Comparison of ENCODE assay signal across 38 cellular contexts in the genomic region with DNA sequence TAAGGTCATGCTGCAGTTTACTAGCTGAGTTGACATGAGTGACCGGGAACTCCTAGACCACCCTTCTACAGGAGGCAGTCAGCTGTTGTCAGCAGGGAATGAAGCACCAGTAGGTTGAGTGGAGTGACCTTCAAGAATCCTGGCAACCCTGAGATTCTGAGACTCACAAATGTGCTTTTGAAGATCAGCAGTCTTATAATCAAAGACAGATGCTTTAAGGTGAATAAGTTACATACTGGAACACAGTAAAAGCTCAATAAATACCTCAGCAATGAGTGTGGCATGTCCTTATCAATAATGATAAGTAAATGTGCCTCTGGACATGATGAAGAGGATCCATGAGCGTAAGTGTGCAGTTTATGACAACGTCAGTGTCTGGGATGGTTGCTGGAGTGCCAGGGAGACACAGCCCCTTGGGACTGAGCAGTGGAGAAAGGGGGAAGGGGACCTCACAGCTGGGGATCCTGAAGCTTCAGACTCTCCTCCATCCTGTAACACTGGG. TPM values are rescaled to one million over a fixed set of nuclear protein-coding genes. Genes with fewer than 3 reads are reported as not detected.
"Had no signal": no experiment of that assay in that cellular context is flagged by ENCODE, and none has a peak within 500 bp of the region (broad histone marks: within the 10 kb centered on the region; RNA-seq: fewer than 3 reads in every experiment).

No MANE protein-coding gene starts in this region.

- H3K9me3 Mint-ChIP-seq: activated naive CD4-positive, alpha-beta T cell treated with anti-CD3 and anti-CD28 coated beads, Interleukin-2, amount 50 U/mL, for 24 hours had no signal

- ATAC-seq: activated CD8-positive, alpha-beta memory T cell treated with anti-CD3 and anti-CD28 coated beads, Interleukin-2, amount 10 ng/mL, durations not matched to agents 7 days and 5 days; PC-3 had no signal

- H3K27ac ChIP-seq: ascending aorta, cardiac muscle cell, Peyer's patch, WERI-Rb-1 had no signal

- H3K4me3 Mint-ChIP-seq: activated CD4-positive, alpha-beta memory T cell treated with anti-CD3 and anti-CD28 coated beads, Interleukin-2, amount 10 ng/mL, durations not matched to agents 7 days and 5 days; activated CD8-positive, alpha-beta memory T cell treated with anti-CD3 and anti-CD28 coated beads, Interleukin-2, amount 10 ng/mL, durations not matched to agents 7 days and 5 days; activated naive CD4-positive, alpha-beta T cell treated with anti-CD3 and anti-CD28 coated beads, Interleukin-2, amount 50 U/mL, for 24 hours; activated naive CD8-positive, alpha-beta T cell treated with anti-CD3 and anti-CD28 coated beads, Interleukin-2, amount 10 ng/mL, durations not matched to agents 7 days and 5 days had no signal

- H3K4me1 Mint-ChIP-seq: activated CD4-positive, alpha-beta memory T cell treated with anti-CD3 and anti-CD28 coated beads, Interleukin-2, amount 10 ng/mL, durations not matched to agents 7 days and 5 days; activated CD8-positive, alpha-beta memory T cell treated with anti-CD3 and anti-CD28 coated beads, Interleukin-2, amount 10 ng/mL, durations not matched to agents 7 days and 5 days; activated naive CD4-positive, alpha-beta T cell treated with anti-CD3 and anti-CD28 coated beads, Interleukin-2, amount 50 U/mL, for 24 hours; activated naive CD8-positive, alpha-beta T cell treated with anti-CD3 and anti-CD28 coated beads, Interleukin-2, amount 10 ng/mL, durations not matched to agents 7 days and 5 days had no signal

- H3K36me3 Mint-ChIP-seq: activated CD8-positive, alpha-beta memory T cell treated with anti-CD3 and anti-CD28 coated beads, Interleukin-2, amount 10 ng/mL, durations not matched to agents 7 days and 5 days; activated naive CD4-positive, alpha-beta T cell treated with anti-CD3 and anti-CD28 coated beads, Interleukin-2, amount 50 U/mL, for 24 hours; activated naive CD8-positive, alpha-beta T cell treated with anti-CD3 and anti-CD28 coated beads, Interleukin-2, amount 10 ng/mL, durations not matched to agents 7 days and 5 days had no signal

- DNase-seq: activated CD4-positive, alpha-beta memory T cell treated with anti-CD3 and anti-CD28 coated beads, Interleukin-2, amount 10 ng/mL, durations not matched to agents 7 days and 5 days; activated CD4-positive, alpha-beta T cell treated with anti-CD3 and anti-CD28 coated beads for 1 hour; activated CD4-positive, alpha-beta T cell treated with anti-CD3 and anti-CD28 coated beads for 48 hours; activated CD4-positive, CD25-positive, alpha-beta regulatory T cell; activated CD8-positive, alpha-beta memory T cell treated with anti-CD3 and anti-CD28 coated beads for 24 hours; activated CD8-positive, alpha-beta memory T cell treated with anti-CD3 and anti-CD28 coated beads, Interleukin-2, amount 10 ng/mL, durations not matched to agents 7 days and 5 days; activated CD8-positive, alpha-beta memory T cell treated with anti-CD3 and anti-CD28 coated beads, Interleukin-2, amount 50 U/mL, for 48 hours; activated effector memory CD4-positive, alpha-beta T cell treated with anti-CD3 and anti-CD28 coated beads, Interleukin-2, amount 50 U/mL, for 16 hours; activated naive CD4-positive, alpha-beta T cell treated with Interleukin-2 at 50 U/mL for 16 hours; activated naive CD8-positive, alpha-beta T cell treated with anti-CD3 and anti-CD28 coated beads, Interleukin-2, amount 10 ng/mL, durations not matched to agents 7 days and 5 days; activated T-cell treated with anti-CD3 and anti-CD28 coated beads, Interleukin-2, amount 50 U/mL, for 48 hours; amygdala; Karpas-422; KBM-7; NCI-H1048; NCI-H1105 treated with DMSO at 0.1 percent for 48 hours; NCI-H1436; NCI-H1694; NCI-H1930; NCI-H2081 treated with DMSO at 0.1 percent for 48 hours; NCI-H345; NCI-H524 treated with DMSO at 0.1 percent for 48 hours; PC-3; Peyer's patch; RPMI8226; SHP77 treated with DMSO at 0.1 percent for 48 hours; SW 1271; T-helper 1 cell; T1000; WERI-Rb-1 had no signal

- H3K9me3 ChIP-seq: ascending aorta, Peyer's patch, SJSA1 had no signal

- H3K4me3 ChIP-seq: ascending aorta, cardiac muscle cell, Peyer's patch, SJSA1 had no signal

- H3K4me1 ChIP-seq: ascending aorta had no signal

- H3K27me3 ChIP-seq: ascending aorta, cardiac muscle cell, Peyer's patch, SJSA1 had no signal

- H3K27ac Mint-ChIP-seq: activated CD4-positive, alpha-beta memory T cell treated with anti-CD3 and anti-CD28 coated beads, Interleukin-2, amount 10 ng/mL, durations not matched to agents 7 days and 5 days; activated CD8-positive, alpha-beta memory T cell treated with anti-CD3 and anti-CD28 coated beads, Interleukin-2, amount 10 ng/mL, durations not matched to agents 7 days and 5 days; activated naive CD4-positive, alpha-beta T cell treated with anti-CD3 and anti-CD28 coated beads, Interleukin-2, amount 50 U/mL, for 24 hours; activated naive CD8-positive, alpha-beta T cell treated with anti-CD3 and anti-CD28 coated beads, Interleukin-2, amount 10 ng/mL, durations not matched to agents 7 days and 5 days had no signal

- H3K36me3 ChIP-seq: ascending aorta, cardiac muscle cell, Peyer's patch, SJSA1, WERI-Rb-1 had no signal

RNA-seq across cellular contexts. Expression of gene OR6V1, which starts 11.9 kb away (rescaled TPM):
- total RNA-seq: activated CD4-positive, alpha-beta memory T cell treated with anti-CD3 and anti-CD28 coated beads, Interleukin-2, amount 10 ng/mL, durations not matched to agents 7 days and 5 days; activated CD8-positive, alpha-beta memory T cell treated with anti-CD3 and anti-CD28 coated beads, Interleukin-2, amount 10 ng/mL, durations not matched to agents 7 days and 5 days; activated naive CD8-positive, alpha-beta T cell treated with anti-CD3 and anti-CD28 coated beads, Interleukin-2, amount 10 ng/mL, durations not matched to agents 7 days and 5 days; ascending aorta; cardiac muscle cell; MCF 10A; NCI-H460; PC-3; Peyer's patch; SJSA1; T-helper 2 cell treated with Interferon-gamma antibody and Interleukin-4, amounts not matched to agents 100 ng/mL and 5 ng/mL, for 36 hours had no signal
- polyA plus RNA-seq: adipose tissue, cardiac muscle cell had no signal

RNA-seq across cellular contexts. Expression of gene OR9A2, which starts 13.3 kb away (rescaled TPM):
- total RNA-seq: activated CD4-positive, alpha-beta memory T cell treated with anti-CD3 and anti-CD28 coated beads, Interleukin-2, amount 10 ng/mL, durations not matched to agents 7 days and 5 days; activated CD8-positive, alpha-beta memory T cell treated with anti-CD3 and anti-CD28 coated beads, Interleukin-2, amount 10 ng/mL, durations not matched to agents 7 days and 5 days; ascending aorta; MCF 10A; NCI-H460; PC-3; Peyer's patch; SJSA1; T-helper 2 cell treated with Interferon-gamma antibody and Interleukin-4, amounts not matched to agents 100 ng/mL and 5 ng/mL, for 36 hours had no signal
- polyA plus RNA-seq: adipose tissue, cardiac muscle cell had no signal
